ENCODE assay signal across 19 cellular contexts in genomic region chr6:154450498-154450897, GRCh38. TPM values are rescaled to one million over a fixed set of nuclear protein-coding genes. Genes with fewer than 3 reads are reported as not detected.
DNase-seq lines count a peak whose midpoint lies in the region; ATAC-seq and TF ChIP-seq lines count a peak whose summit lies in the region.
"Had no signal": no experiment of that assay in that cellular context is flagged by ENCODE, and none has a peak within 500 bp of the region (broad histone marks: within the 10 kb centered on the region; RNA-seq: fewer than 3 reads in every experiment).

No MANE protein-coding gene starts in this region.

- DNase-seq in DMS 273 (lab: John Stamatoyannopoulos, UW; ENCODE audit: unreplicated experiment) (peak; percentile 12), DMS 273 treated with DMSO at 0.1 percent for 48 hours (lab: John Stamatoyannopoulos, UW) (no peak), NCI-H510A treated with DMSO at 0.1 percent for 48 hours (lab: John Stamatoyannopoulos, UW) (peak; percentile 95)
- no peak for DNase-seq in CD4-positive, alpha-beta memory T cell
- DNase-seq: C1 segment of cervical spinal cord; Caco-2; GF-D8; KG1; MM.1S; NCI-H1694 treated with DMSO at 0.1 percent for 48 hours; NK-92 treated with Interleukin-12 subunit alpha and Interleukin-12 subunit beta, amount 100 ng/mL, for 24 hours; OCI-M1 had no signal

- peaks cover 63% of the 10 kb centered on the region for H3K4me1 ChIP-seq in muscle layer of colon (ENCODE audit: insufficient read depth, low read length)
- H3K4me1 ChIP-seq in CD4-positive, alpha-beta memory T cell (ENCODE audit: insufficient read depth, low read length): no peaks in the 10 kb centered on the region

- no peak overlapping the region for H3K27ac Mint-ChIP-seq in CD4-positive, alpha-beta memory T cell
- H3K27ac Mint-ChIP-seq: GM23338 had no signal

- H3K27me3 Mint-ChIP-seq in CD4-positive, alpha-beta memory T cell: no peaks in the 10 kb centered on the region

- POLR2A ChIA-PET in CD4-positive, alpha-beta memory T cell (lab: Charles Lee; ENCODE audit: partially characterized antibody): no interaction called here

- ATAC-seq in HG03442 (IDR thresholded peaks at IDR 0.05; ENCODE audit: unreplicated experiment) (no peak), GM21515 (IDR thresholded peaks at IDR 0.05; ENCODE audit: unreplicated experiment) (no peak)
- ATAC-seq: GM23338 had no signal

- no peaks in the 10 kb centered on the region for H3K9me3 Mint-ChIP-seq in CD4-positive, alpha-beta memory T cell
- H3K9me3 Mint-ChIP-seq: GM23338 had no signal

- no peak for TF ChIP-seq RAD21 in Ishikawa (IDR thresholded peaks at IDR 0.05; ENCODE audit: low read depth)

- no peaks in the 10 kb centered on the region for H3K9me3 ChIP-seq in muscle layer of colon (ENCODE audit: low read length)
- H3K9me3 ChIP-seq in CD4-positive, alpha-beta memory T cell (ENCODE audit: control insufficient read depth in 1 of 2, low read length in 2 of 2): no peaks in the 10 kb centered on the region
- H3K9me3 ChIP-seq: Caco-2 had no signal

- H3K27me3 ChIP-seq in muscle layer of colon (ENCODE audit: control insufficient read depth in 1 of 2, insufficient read depth in 2 of 2, low read length in 2 of 2): no peaks in the 10 kb centered on the region
- H3K27me3 ChIP-seq in CD4-positive, alpha-beta memory T cell (ENCODE audit: insufficient read depth, low read length): no peaks in the 10 kb centered on the region

- TF ChIP-seq EP300 in Ishikawa (IDR thresholded peaks at IDR 0.05; ENCODE audit: borderline replicate concordance): no peak

- no peaks in the 10 kb centered on the region for H3K36me3 Mint-ChIP-seq in CD4-positive, alpha-beta memory T cell

- intact Hi-C loops in CD4-positive, alpha-beta memory T cell (cut with micrococcal nuclease): no loop called here

- peak overlapping the region; percentile 76 for H3K27ac ChIP-seq in muscle layer of colon (ENCODE audit: low read depth, low read length)
- H3K27ac ChIP-seq in CD4-positive, alpha-beta memory T cell (ENCODE audit: low read depth, low read length): no peak overlapping the region
- H3K27ac ChIP-seq: 22Rv1, RWPE1 had no signal

- peaks cover 8% of the 10 kb centered on the region for H3K36me3 ChIP-seq in muscle layer of colon (ENCODE audit: insufficient read depth, low read length)
- no peaks in the 10 kb centered on the region for H3K36me3 ChIP-seq in CD4-positive, alpha-beta memory T cell (ENCODE audit: insufficient read depth, low read length)

- no peak overlapping the region for H3K4me3 Mint-ChIP-seq in CD4-positive, alpha-beta memory T cell
- H3K4me3 Mint-ChIP-seq: GM23338 had no signal

- peaks cover 0 to 2% (median 0%) of the 10 kb centered on the region in 4 donors for H3K4me1 Mint-ChIP-seq in CD4-positive, alpha-beta memory T cell
- H3K4me1 Mint-ChIP-seq: GM23338 had no signal

- CTCF ChIA-PET in CD4-positive, alpha-beta memory T cell (lab: Charles Lee; ENCODE audit: partially characterized antibody): no interaction called here

- no peak overlapping the region for H3K4me3 ChIP-seq in muscle layer of colon (ENCODE audit: low read depth in 1 of 2, low read length in 2 of 2)
- no peak overlapping the region for H3K4me3 ChIP-seq in CD4-positive, alpha-beta memory T cell (ENCODE audit: low read length in 2 of 2)
- H3K4me3 ChIP-seq: GM23338 had no signal

- no peak overlapping the region for H3K9ac ChIP-seq in muscle layer of colon (ENCODE audit: low read length)

TF ChIP-seq in Ishikawa, 13 proteins besides CTCF, POLR2A, EP300 and RAD21:
- no peak for TF ChIP-seq YY1 (IDR thresholded peaks at IDR 0.05; ENCODE audit: low read depth)
- no peak for TF ChIP-seq REST (IDR thresholded peaks at IDR 0.05; ENCODE audit: low read depth)
- no peak for TF ChIP-seq MAX (IDR thresholded peaks at IDR 0.05)
- peak; percentile 69 for TF ChIP-seq USF1 (IDR thresholded peaks at IDR 0.05)
- no peak for TF ChIP-seq TEAD4 (IDR thresholded peaks at IDR 0.05)
- no peak for TF ChIP-seq CEBPB (IDR thresholded peaks at IDR 0.05)
- no peak for TF ChIP-seq ZBTB7A (IDR thresholded peaks at IDR 0.05; ENCODE audit: low read depth)
TF ChIP-seq in Ishikawa: peak in this region for 1.

RNA-seq across cellular contexts. Expression of gene CNKSR3, which starts 60.0 kb away (rescaled TPM):
- not detected for total RNA-seq in CD4-positive, alpha-beta memory T cell
- not detected for polyA plus RNA-seq in CD4-positive, alpha-beta memory T cell

Comparison
In these comparisons a context has a peak if more than half of its experiments do, and no peak if none do; other contexts are left out.
1. DNase-seq: peak in DMS 273 (single experiment) and NCI-H510A treated with DMSO at 0.1 percent for 48 hours (single experiment); none in DMS 273 treated with DMSO at 0.1 percent for 48 hours (single experiment) and CD4-positive, alpha-beta memory T cell (0 of 5).